In the genomic region with DNA sequence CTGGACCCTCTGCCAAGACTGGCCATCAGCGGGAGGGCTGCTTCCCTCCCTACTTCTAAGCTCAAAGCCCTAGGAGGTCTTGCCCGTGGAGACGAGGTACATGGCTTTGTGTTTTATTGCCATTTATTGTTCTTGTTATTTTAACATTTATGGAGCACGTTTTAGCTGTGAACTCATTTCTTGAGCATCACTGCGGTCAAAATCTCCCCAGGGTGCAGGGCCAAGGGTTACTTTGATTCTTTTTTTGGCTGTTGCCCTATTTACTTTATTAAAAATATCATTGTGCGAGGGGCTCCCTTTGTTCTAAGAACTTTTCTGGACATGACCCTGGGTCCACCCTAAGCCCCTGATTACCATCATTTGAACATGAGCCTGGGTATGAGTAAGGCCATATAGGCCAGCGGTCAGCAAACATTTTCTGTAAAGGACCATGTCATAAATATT, we compare ENCODE assay signal across 15 cellular contexts. TPM values are rescaled to one million over a fixed set of nuclear protein-coding genes. Genes with fewer than 3 reads are reported as not detected.
A peak's percentile ranks its signal among the peaks of the same experiment; 100 is the strongest.
DNase-seq lines count a peak whose midpoint lies in the region; ATAC-seq and TF ChIP-seq lines count a peak whose summit lies in the region.
"Had no signal": no experiment of that assay in that cellular context is flagged by ENCODE, and none has a peak within 500 bp of the region (broad histone marks: within the 10 kb centered on the region; RNA-seq: fewer than 3 reads in every experiment).

No MANE protein-coding gene starts in this region.

- H3K9ac ChIP-seq in HUES48 (ENCODE audit: low read depth, low read length): no peak overlapping the region

- TF ChIP-seq POLR2A in thyroid gland (IDR thresholded peaks at IDR 0.05): no peak

- no peak overlapping the region for H3K4me3 Mint-ChIP-seq in nephron
- H3K4me3 Mint-ChIP-seq: CD4-positive, alpha-beta memory T cell had no signal

- no peak for ATAC-seq in GM18511 (IDR thresholded peaks at IDR 0.05; ENCODE audit: unreplicated experiment)
- ATAC-seq: Panc1 had no signal

- H3K27ac ChIP-seq in HUES48 (ENCODE audit: low read depth, low read length) (peak overlapping the region; percentile 72), brain microvascular endothelial cell (peak overlapping the region; percentile 32), thyroid gland (peak overlapping the region; percentile 69 to 83 (median 71))

- no peaks in the 10 kb centered on the region for H3K36me3 Mint-ChIP-seq in nephron (ENCODE audit: low read depth)
- H3K36me3 Mint-ChIP-seq: CD4-positive, alpha-beta memory T cell had no signal

- peak overlapping the region in 2 of 3 experiments; percentile 20 to 53 for H3K27ac Mint-ChIP-seq in nephron
- H3K27ac Mint-ChIP-seq: CD4-positive, alpha-beta memory T cell had no signal

- H3K36me3 ChIP-seq in HUES48 (ENCODE audit: control insufficient read depth, insufficient read depth, low read length): no peaks in the 10 kb centered on the region
- H3K36me3 ChIP-seq in brain microvascular endothelial cell (replicated peaks): no peaks in the 10 kb centered on the region
- no peaks in the 10 kb centered on the region for H3K36me3 ChIP-seq in thyroid gland

- peaks cover 15% of the 10 kb centered on the region for H3K4me1 Mint-ChIP-seq in nephron
- H3K4me1 Mint-ChIP-seq: CD4-positive, alpha-beta memory T cell had no signal

- DNase-seq in brain microvascular endothelial cell: peak; percentile 66
- no peak for DNase-seq in thyroid gland
- DNase-seq in SW 1271 (lab: John Stamatoyannopoulos, UW): no peak
- no peak for DNase-seq in stimulated activated CD4-positive, alpha-beta T cell treated with anti-CD3 and anti-CD28 coated beads, Interleukin-2, amount 100 ng/mL, for 48 hours
- DNase-seq in GDM1 (lab: John Stamatoyannopoulos, UW): no peak
- DNase-seq: ACHN; CD4-positive, alpha-beta memory T cell; Kasumi-1; NCI-H1417 treated with DMSO at 0.1 percent for 48 hours; NCI-H510A; Right ventricle myocardium superior had no signal

- peaks cover 3% of the 10 kb centered on the region for H3K27me3 Mint-ChIP-seq in nephron (ENCODE audit: low read depth)

- H3K4me1 ChIP-seq in HUES48 (ENCODE audit: control insufficient read depth, insufficient read depth, low read length) (no peaks in the 10 kb centered on the region), thyroid gland (peaks cover 23 to 42% of the 10 kb centered on the region in 2 donors)

- H3K4me3 ChIP-seq in HUES48 (ENCODE audit: low read depth, low read length) (no peak overlapping the region), brain microvascular endothelial cell (ENCODE audit: low read depth, low read length) (no peak overlapping the region), thyroid gland (replicated peaks in 1 of 3) (no peak overlapping the region)

- in situ Hi-C loops in brain microvascular endothelial cell (cut with HindIII; ENCODE audit: low pct_ligation_motif_present, low sequenced_read_pairs): no loop called here

- H3K9me3 Mint-ChIP-seq in nephron: no peaks in the 10 kb centered on the region

- H3K9me3 ChIP-seq in HUES48 (ENCODE audit: control insufficient read depth, insufficient read depth, low read length) (no peaks in the 10 kb centered on the region), thyroid gland (no peaks in the 10 kb centered on the region)

- TF ChIP-seq CTCF in brain microvascular endothelial cell (IDR thresholded peaks at IDR 0.05; ENCODE audit: low read depth, low read length, missing control alignments): no peak
- no peak for TF ChIP-seq CTCF in nephron (IDR thresholded peaks at IDR 0.05; ENCODE audit: unreplicated experiment in 3 of 3)
- no peak for TF ChIP-seq CTCF in thyroid gland (IDR thresholded peaks at IDR 0.05)

- 65 to 69% methylated on average over 7 of the region's 7 CpGs for WGBS in thyroid gland, 2 donors

- intact Hi-C loops in thyroid gland (cut with DNase I): no loop called here

- H3K27me3 ChIP-seq in HUES48 (ENCODE audit: control insufficient read depth, insufficient read depth, low read length) (no peaks in the 10 kb centered on the region), brain microvascular endothelial cell (replicated peaks) (peaks cover 3% of the 10 kb centered on the region), thyroid gland (no peaks in the 10 kb centered on the region)

RNA-seq across cellular contexts. Expression of a gene that starts 51.6 kb away (rescaled TPM):
- total RNA-seq in thyroid gland: 10 to 100 TPM in 3 of 4 donors, 1 to 10 TPM in 1; 9.9 to 20.1 (median 13.8) TPM
- total RNA-seq: CD4-positive, alpha-beta memory T cell had no signal
